Comparison of ENCODE assay signal across 24 cellular contexts in genomic region chr22:47190276-47190956, GRCh38.
A peak's percentile ranks its signal among the peaks of the same experiment; 100 is the strongest.
DNase-seq lines count a peak whose midpoint lies in the region; ATAC-seq and TF ChIP-seq lines count a peak whose summit lies in the region.
"Had no signal": no experiment of that assay in that cellular context is flagged by ENCODE, and none has a peak within 500 bp of the region (broad histone marks: within the 10 kb centered on the region; RNA-seq: fewer than 3 reads in every experiment).

No MANE protein-coding gene starts in this region.

- no peaks in the 10 kb centered on the region for H3K4me1 ChIP-seq in right cardiac atrium (ENCODE audit: control insufficient read depth, insufficient read depth, low read length)
- H3K4me1 ChIP-seq in upper lobe of left lung = no peaks in the 10 kb centered on the region
- no peaks in the 10 kb centered on the region for H3K4me1 ChIP-seq in prostate gland (replicated peaks)
- H3K4me1 ChIP-seq: body of pancreas, psoas muscle had no signal

- DNase-seq in cardiac septum (ENCODE audit: low spot score) (peak; percentile 26), right cardiac atrium (no peak), cerebellar cortex (ENCODE audit: low spot score) (peak; percentile 6), natural killer cell (peak; percentile 1), upper lobe of left lung (peak; percentile 19 to 65), inferior parietal cortex (ENCODE audit: extremely low spot score) (no peak), prostate gland (ENCODE audit: low spot score) (no peak), hippocampal formation (lab: John Stamatoyannopoulos, UW) (no peak)
- DNase-seq: activated CD8-positive, alpha-beta T cell treated with anti-CD3 and anti-CD28 coated beads, Interleukin-2, amount 10 ng/mL, durations not matched to agents 7 days and 5 days; activated naive CD8-positive, alpha-beta T cell treated with anti-CD3 and anti-CD28 coated beads, Interleukin-2, amount 50 U/mL, for 24 hours; activated T-cell treated with anti-CD3 and anti-CD28 coated beads, Interleukin-2, amount 50 U/mL, for 72 hours; CD4-positive, CD25-positive, alpha-beta regulatory T cell; cortex of kidney; DMS153; GF-D8; H7; NCI-H1417 treated with DMSO at 0.1 percent for 48 hours; NCI-H2107; small intestine; stimulated activated CD4-positive, alpha-beta T cell treated with anti-CD3 and anti-CD28 coated beads, Interleukin-2, amount 100 ng/mL, for 48 hours; stimulated activated naive B cell treated with anti-CD40 and anti-IgM and Interleukin-4, amounts not matched to agents 10 μg/mL and 1 μg/mL and 100 μg/mL, for 72 hours had no signal

- no peaks in the 10 kb centered on the region for H3K4me1 Mint-ChIP-seq in natural killer cell
- H3K4me1 Mint-ChIP-seq: activated naive CD8-positive, alpha-beta T cell treated with anti-CD3 and anti-CD28 coated beads, Interleukin-2, amount 50 U/mL, for 24 hours; CD4-positive, CD25-positive, alpha-beta regulatory T cell; stimulated activated naive B cell treated with anti-CD40 and anti-IgM and Interleukin-4, amounts not matched to agents 10 μg/mL and 1 μg/mL and 100 μg/mL, for 72 hours had no signal

- H3K4me3 Mint-ChIP-seq in natural killer cell = no peak overlapping the region
- H3K4me3 Mint-ChIP-seq: activated CD8-positive, alpha-beta T cell treated with anti-CD3 and anti-CD28 coated beads, Interleukin-2, amount 10 ng/mL, durations not matched to agents 7 days and 5 days; activated naive CD8-positive, alpha-beta T cell treated with anti-CD3 and anti-CD28 coated beads, Interleukin-2, amount 50 U/mL, for 24 hours; activated T-cell treated with anti-CD3 and anti-CD28 coated beads, Interleukin-2, amount 50 U/mL, for 72 hours; stimulated activated naive B cell treated with anti-CD40 and anti-IgM and Interleukin-4, amounts not matched to agents 10 μg/mL and 1 μg/mL and 100 μg/mL, for 72 hours had no signal

- H3K4me3 ChIP-seq in right cardiac atrium (ENCODE audit: low read length) (no peak overlapping the region), upper lobe of left lung (no peak overlapping the region), prostate gland (no peak overlapping the region)
- H3K4me3 ChIP-seq: body of pancreas, psoas muscle had no signal

- no peak overlapping the region for H3K27ac Mint-ChIP-seq in natural killer cell
- H3K27ac Mint-ChIP-seq: activated CD8-positive, alpha-beta T cell treated with anti-CD3 and anti-CD28 coated beads, Interleukin-2, amount 10 ng/mL, durations not matched to agents 7 days and 5 days; activated naive CD8-positive, alpha-beta T cell treated with anti-CD3 and anti-CD28 coated beads, Interleukin-2, amount 50 U/mL, for 24 hours; activated T-cell treated with anti-CD3 and anti-CD28 coated beads, Interleukin-2, amount 50 U/mL, for 72 hours; CD4-positive, CD25-positive, alpha-beta regulatory T cell; stimulated activated naive B cell treated with anti-CD40 and anti-IgM and Interleukin-4, amounts not matched to agents 10 μg/mL and 1 μg/mL and 100 μg/mL, for 72 hours had no signal

- H3K36me3 ChIP-seq in upper lobe of left lung (no peaks in the 10 kb centered on the region), prostate gland (no peaks in the 10 kb centered on the region)

- TF ChIP-seq CTCF in natural killer cell (IDR thresholded peaks at IDR 0.05) (no peak), upper lobe of left lung (IDR thresholded peaks at IDR 0.05) (no peak), prostate gland (IDR thresholded peaks at IDR 0.05) (no peak)

- TF ChIP-seq POLR2A in upper lobe of left lung (IDR thresholded peaks at IDR 0.05) = no peak
- no peak for TF ChIP-seq POLR2A in prostate gland (IDR thresholded peaks at IDR 0.05)

- intact Hi-C loops in cardiac septum (cut with DNase I) (no loop called here), right cardiac atrium (cut with DNase I) (no loop called here), natural killer cell (cut with micrococcal nuclease) (no loop called here), prostate gland (cut with DNase I) (no loop called here)

- no peak for TF ChIP-seq EP300 in upper lobe of left lung (IDR thresholded peaks at IDR 0.05)

- H3K9me3 ChIP-seq in right cardiac atrium (ENCODE audit: control insufficient read depth, low read length) (no peaks in the 10 kb centered on the region), upper lobe of left lung (no peaks in the 10 kb centered on the region), prostate gland (no peaks in the 10 kb centered on the region)
- H3K9me3 ChIP-seq: body of pancreas had no signal

- no peaks in the 10 kb centered on the region for H3K9me3 Mint-ChIP-seq in natural killer cell

- no peaks in the 10 kb centered on the region for H3K27me3 Mint-ChIP-seq in natural killer cell (ENCODE audit: low read depth in 2 of 2)
- H3K27me3 Mint-ChIP-seq: activated naive CD8-positive, alpha-beta T cell treated with anti-CD3 and anti-CD28 coated beads, Interleukin-2, amount 50 U/mL, for 24 hours; stimulated activated naive B cell treated with anti-CD40 and anti-IgM and Interleukin-4, amounts not matched to agents 10 μg/mL and 1 μg/mL and 100 μg/mL, for 72 hours had no signal

- 90% methylated on average over 23 of the region's 23 CpGs for WGBS in right cardiac atrium
- WGBS in upper lobe of left lung, 2 donors = 93 to 94% methylated on average over 13 to 23 of the region's 23 CpGs
- 87% methylated on average over 21 of the region's 23 CpGs for WGBS in prostate gland

- ATAC-seq in right cardiac atrium (no peak), natural killer cell (peak in 1 of 3 donors; percentile 16), upper lobe of left lung (ENCODE audit: low FRiP score in 2 of 2) (no peak)
- ATAC-seq: activated CD8-positive, alpha-beta T cell treated with anti-CD3 and anti-CD28 coated beads, Interleukin-2, amount 10 ng/mL, durations not matched to agents 7 days and 5 days; activated naive CD8-positive, alpha-beta T cell treated with anti-CD3 and anti-CD28 coated beads, Interleukin-2, amount 50 U/mL, for 24 hours; activated T-cell treated with anti-CD3 and anti-CD28 coated beads, Interleukin-2, amount 50 U/mL, for 72 hours; body of pancreas; psoas muscle; stimulated activated naive B cell treated with anti-CD40 and anti-IgM and Interleukin-4, amounts not matched to agents 10 μg/mL and 1 μg/mL and 100 μg/mL, for 72 hours had no signal

- no peaks in the 10 kb centered on the region for H3K27me3 ChIP-seq in right cardiac atrium (ENCODE audit: control insufficient read depth, insufficient read depth)
- no peaks in the 10 kb centered on the region for H3K27me3 ChIP-seq in upper lobe of left lung
- H3K27me3 ChIP-seq in prostate gland (replicated peaks; ENCODE audit: insufficient read depth) = no peaks in the 10 kb centered on the region
- H3K27me3 ChIP-seq: body of pancreas had no signal

- H3K36me3 Mint-ChIP-seq in natural killer cell = no peaks in the 10 kb centered on the region
- H3K36me3 Mint-ChIP-seq: CD4-positive, CD25-positive, alpha-beta regulatory T cell had no signal

- H3K27ac ChIP-seq in right cardiac atrium (ENCODE audit: low read length) (no peak overlapping the region), upper lobe of left lung (no peak overlapping the region), prostate gland (no peak overlapping the region)
- H3K27ac ChIP-seq: body of pancreas, psoas muscle, RWPE1 had no signal

Comparison
In these comparisons a context has a peak if more than half of its experiments do, and no peak if none do; other contexts are left out.
1. DNase-seq: peak in cardiac septum (single experiment), cerebellar cortex (single experiment), natural killer cell (single experiment) and upper lobe of left lung (2 of 2); none in right cardiac atrium (0 of 3), inferior parietal cortex (single experiment), prostate gland (single experiment) and hippocampal formation (0 of 2).